Comparison of ENCODE assay signal across 1 cellular context in genomic region chr18:4589056-4589800, GRCh38.
TF ChIP-seq lines count a peak whose summit lies in the region.

No MANE protein-coding gene starts in this region.

TF ChIP-seq in HepG2, 621 proteins besides CTCF, POLR2A, EP300 and RAD21 (continued from another document and continues in another):
- TF ChIP-seq ARID5B (CRISPR knock-in tag; IDR thresholded peaks at IDR 0.05) (peak; percentile 65), NR2F1 (CRISPR knock-in tag; IDR thresholded peaks at IDR 0.05) (peak; percentile 51 to 53; a peak in 3 of 4 replicates), ZGPAT (CRISPR knock-in tag; IDR thresholded peaks at IDR 0.05) (no peak), MLX (CRISPR knock-in tag; IDR thresholded peaks at IDR 0.05) (no peak), MTF2 (CRISPR knock-in tag; IDR thresholded peaks at IDR 0.05; ENCODE audit: borderline replicate concordance) (no peak), NFKB2 (CRISPR knock-in tag; IDR thresholded peaks at IDR 0.05; ENCODE audit: borderline replicate concordance) (no peak), ZNF256 (CRISPR knock-in tag; conservative IDR thresholded peaks at IDR 0.05) (no peak), ZNF670 (CRISPR knock-in tag; IDR thresholded peaks at IDR 0.05; ENCODE audit: borderline replicate concordance) (0 out of 2 replicates have a peak, but pooled peaks have one; percentile 48), ZIK1 (CRISPR knock-in tag; IDR thresholded peaks at IDR 0.05; ENCODE audit: borderline replicate concordance, low read depth) (no peak), NR2F6 (IDR thresholded peaks at IDR 0.05) (no peak; the same call in 1 of the 2 replicates), NR2F6 (CRISPR knock-in tag; IDR thresholded peaks at IDR 0.05) (0 out of 2 replicates have a peak, but pooled peaks have one; percentile 31), RBM22 (optimal IDR thresholded peaks at IDR 0.05; ENCODE audit: low read length) (no peak), CEBPZ (IDR thresholded peaks at IDR 0.05; ENCODE audit: low read length) (no peak), ZNF138 (CRISPR knock-in tag; IDR thresholded peaks at IDR 0.05; ENCODE audit: low read depth) (no peak), KDM3A (CRISPR knock-in tag; IDR thresholded peaks at IDR 0.05; ENCODE audit: low read depth) (no peak), ZNF441 (CRISPR knock-in tag; IDR thresholded peaks at IDR 0.05; ENCODE audit: borderline replicate concordance) (no peak), FOXA1 (IDR thresholded peaks at IDR 0.05) (peak; percentile 58), FOXA1 (CRISPR knock-in tag; IDR thresholded peaks at IDR 0.05) (peak; percentile 82), ZFP36L1 (CRISPR knock-in tag; IDR thresholded peaks at IDR 0.05) (no peak), NR2F2 (IDR thresholded peaks at IDR 0.05; ENCODE audit: borderline replicate concordance, low read depth) (no peak), SETDB1 (CRISPR knock-in tag; IDR thresholded peaks at IDR 0.05; ENCODE audit: borderline replicate concordance) (no peak), HDAC2 (CRISPR knock-in tag; IDR thresholded peaks at IDR 0.05) (no peak), ATAD3A (CRISPR knock-in tag; IDR thresholded peaks at IDR 0.05) (no peak), MTERF4 (CRISPR knock-in tag; IDR thresholded peaks at IDR 0.05) (no peak), KLF6 (CRISPR knock-in tag; IDR thresholded peaks at IDR 0.05) (no peak), BRF2 (CRISPR knock-in tag; IDR thresholded peaks at IDR 0.05) (no peak), ZUFSP (CRISPR knock-in tag; IDR thresholded peaks at IDR 0.05; ENCODE audit: borderline replicate concordance) (no peak), MAFK (conservative IDR thresholded peaks at IDR 0.05 in 1 of 2, IDR thresholded peaks at IDR 0.05 in 1 of 2; ENCODE audit: low read length in 2 of 2) (no peak), HNF4A (CRISPR knock-in tag; IDR thresholded peaks at IDR 0.05) (peak; percentile 47), ARNT2 (CRISPR knock-in tag; IDR thresholded peaks at IDR 0.05; ENCODE audit: low read depth) (no peak), HMGXB4 (CRISPR knock-in tag; IDR thresholded peaks at IDR 0.05; ENCODE audit: borderline replicate concordance in 1 of 2, low read depth in 1 of 2) (no peak), TSC22D2 (CRISPR knock-in tag; IDR thresholded peaks at IDR 0.05; ENCODE audit: borderline replicate concordance) (no peak), GMEB1 (CRISPR knock-in tag; IDR thresholded peaks at IDR 0.05; ENCODE audit: borderline replicate concordance) (no peak), ARID3A (IDR thresholded peaks at IDR 0.05; ENCODE audit: low read depth, low read length) (0 out of 2 replicates have a peak, but pooled peaks have one; percentile 23), PBX2 (CRISPR knock-in tag; IDR thresholded peaks at IDR 0.05) (no peak), KDM5A (IDR thresholded peaks at IDR 0.05; ENCODE audit: borderline replicate concordance, low read length) (no peak), ZNF235 (CRISPR knock-in tag; IDR thresholded peaks at IDR 0.05; ENCODE audit: borderline replicate concordance) (no peak), MIXL1 (CRISPR knock-in tag; IDR thresholded peaks at IDR 0.05) (0 out of 2 replicates have a peak, but pooled peaks have one; percentile 35), HNRNPH1 (optimal IDR thresholded peaks at IDR 0.05; ENCODE audit: low read depth, low read length) (no peak), ZNF615 (CRISPR knock-in tag; IDR thresholded peaks at IDR 0.05; ENCODE audit: borderline replicate concordance) (no peak), POGZ (CRISPR knock-in tag; IDR thresholded peaks at IDR 0.05) (0 out of 2 replicates have a peak, but pooled peaks have one; percentile 28), SRSF9 (IDR thresholded peaks at IDR 0.05; ENCODE audit: borderline replicate concordance, insufficient read depth, low read depth, low read length, poor library complexity, severe bottlenecking) (no peak)
